8 cellular contexts compared by ENCODE assay signal in the genomic region with DNA sequence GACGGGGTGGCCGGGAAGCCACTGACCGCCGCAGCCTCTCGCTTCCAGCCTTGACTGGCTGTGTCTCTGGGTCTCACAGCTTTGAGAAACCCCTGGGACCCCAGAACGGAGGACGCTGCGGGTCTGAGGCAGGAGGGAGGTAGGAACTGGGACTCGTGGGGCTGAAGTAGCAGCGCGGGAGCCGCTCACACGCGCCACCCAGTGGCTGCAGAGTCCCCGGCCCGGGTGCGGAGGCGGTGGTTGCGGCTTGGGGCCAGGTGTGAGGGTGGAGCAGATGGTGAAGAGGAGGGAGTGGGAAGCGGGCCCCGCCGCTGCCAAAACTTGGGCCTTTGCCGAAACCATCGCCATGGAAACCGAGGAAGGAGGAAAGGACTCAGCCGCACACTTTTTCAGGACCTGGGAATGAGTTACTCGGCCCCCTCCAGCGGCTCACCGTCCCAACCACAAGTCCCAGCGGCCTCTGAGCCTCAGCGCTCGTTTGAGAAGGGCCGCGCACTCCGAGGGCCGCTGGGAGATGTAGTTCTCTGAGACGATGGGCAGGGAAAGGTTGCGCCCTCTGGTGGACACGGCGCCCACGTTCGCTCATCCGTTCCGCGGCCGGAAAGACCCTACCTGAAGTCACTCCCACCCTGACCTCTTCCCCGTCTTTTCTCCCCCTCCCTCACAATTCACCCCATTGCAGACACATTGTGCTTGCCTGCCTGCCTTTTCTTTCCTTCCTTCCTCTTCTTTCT. TPM values are rescaled to one million over a fixed set of nuclear protein-coding genes. Genes with fewer than 3 reads are reported as not detected.
A peak's percentile ranks its signal among the peaks of the same experiment; 100 is the strongest.
DNase-seq lines count a peak whose midpoint lies in the region; ATAC-seq, FAIRE-seq and TF ChIP-seq lines count a peak whose summit lies in the region.

No MANE protein-coding gene starts in this region.

- ATAC-seq in A549: peak; percentile 72 to 85
- peak; percentile 66 for ATAC-seq in GM18520 (IDR thresholded peaks at IDR 0.05; ENCODE audit: unreplicated experiment)
- ATAC-seq in HG03095 (IDR thresholded peaks at IDR 0.05; ENCODE audit: unreplicated experiment): peak; percentile 72
- ATAC-seq in body of pancreas: peak; percentile 90
- ATAC-seq in gastrocnemius medialis: peak; percentile 90 to 91

- CTCF ChIA-PET in A549 (lab: Yijun Ruan, JAX): interaction anchor here (0.6 to 19.0 kb wide), 34 partner anchors 8 to 680 kb away, joined by 3 to 244 read pairs (median 4); a partner anchor contains a TSS

- H3K4me1 ChIP-seq in A549 (peaks cover 19% of the 10 kb centered on the region), body of pancreas (peaks cover 15% of the 10 kb centered on the region), gastrocnemius medialis (no peaks in the 10 kb centered on the region)

- 1% methylated on average over 44 of the region's 47 CpGs for WGBS in A549 (ENCODE audit: missing lambda C conversion rate)
- WGBS in body of pancreas, 2 donors: 0% methylated on average over 8 to 47 of the region's 47 CpGs

- peak; percentile 21; the same call in 1 of the 2 replicates for TF ChIP-seq POLR2A in A549 (IDR thresholded peaks at IDR 0.05; ENCODE audit: low read length)
- peak in 2 of 3 donors; percentile 0 to 17 for TF ChIP-seq POLR2A in body of pancreas (IDR thresholded peaks at IDR 0.05)
- TF ChIP-seq POLR2A in gastrocnemius medialis (IDR thresholded peaks at IDR 0.05): no peak

- intact Hi-C loops in body of pancreas (cut with DNase I): loop anchor here (5.0 kb wide), 1 partner anchor 51 kb away; no protein-coding TSS in a partner anchor
- intact Hi-C loops in gastrocnemius medialis (cut with DNase I; ENCODE audit: low total_unique reads): loop anchor here (1.0 to 2.0 kb wide), 5 partner anchors 21 to 217 kb away; a partner anchor contains a TSS

- peak overlapping the region; percentile 99 for H3K4me2 ChIP-seq in A549

- peaks cover 0 to 30% of the 10 kb centered on the region in 2 donors for H3K27me3 ChIP-seq in body of pancreas
- H3K27me3 ChIP-seq in gastrocnemius medialis: peaks cover 34 to 44% (median 37%) of the 10 kb centered on the region in 3 donors

- DNase-seq in A549 (ENCODE audit: low read depth in 1 of 2, low spot score in 1 of 2) (peak; percentile 94 to 97), NCI-H2107 (lab: John Stamatoyannopoulos, UW) (peak; percentile 90), body of pancreas (peak; percentile 95 to 97 (median 96)), gastrocnemius medialis (peak; percentile 90 to 93)

- peak; percentile 64 to 82 for TF ChIP-seq RAD21 in A549 (conservative IDR thresholded peaks at IDR 0.05 in 1 of 2, IDR thresholded peaks at IDR 0.05 in 1 of 2)

- FAIRE-seq in A549 (lab: Jason Lieb, UNC): peak; percentile 77
- FAIRE-seq in TTC549 (lab: Jason Lieb, UNC): peak; percentile 15

- H3K4me3 ChIP-seq in A549 (peak overlapping the region; percentile 79), body of pancreas (peak overlapping the region; percentile 20 to 25), iPS-11a (ENCODE audit: low read depth, low read length) (peak overlapping the region; percentile 52), gastrocnemius medialis (peak overlapping the region; percentile 61 to 99 (median 80))

- POLR2A ChIA-PET in A549 (lab: Yijun Ruan, JAX): interaction anchor here (0.7 to 1.3 kb wide), 4 partner anchors 8 to 81 kb away, joined by 3 to 7 read pairs (median 4); a partner anchor contains a TSS

- TF ChIP-seq CTCF in A549 (IDR thresholded peaks at IDR 0.05): peak; percentile 97
- TF ChIP-seq CTCF in body of pancreas (IDR thresholded peaks at IDR 0.05): peak; percentile 63 to 98 (median 87)
- TF ChIP-seq CTCF in gastrocnemius medialis (IDR thresholded peaks at IDR 0.05 in 4 of 5, conservative IDR thresholded peaks at IDR 0.05 in 1 of 5): peak; percentile 78 to 92 (median 89)

- H3K27ac ChIP-seq in A549 (peak overlapping the region; percentile 85 to 89), body of pancreas (peak overlapping the region in 3 of 4 donors; percentile 28 to 73 (median 59)), gastrocnemius medialis (peak overlapping the region; percentile 73 to 85 (median 82))

- H3K9me3 ChIP-seq in A549: no peaks in the 10 kb centered on the region
- H3K9me3 ChIP-seq in body of pancreas: no peaks in the 10 kb centered on the region
- H3K9me3 ChIP-seq in gastrocnemius medialis: no peaks in the 10 kb centered on the region

- in situ Hi-C loops in gastrocnemius medialis (cut with MboI; ENCODE audit: low sequenced_read_pairs in 4 of 4): loop anchor here (5.0 to 10.0 kb wide), 4 partner anchors 49 to 219 kb away; a partner anchor contains a TSS

- H3K36me3 ChIP-seq in body of pancreas (replicated peaks in 1 of 2; ENCODE audit: insufficient read depth in 1 of 2, low read depth in 2 of 2) (no peaks in the 10 kb centered on the region), gastrocnemius medialis (peaks cover 0 to 6% of the 10 kb centered on the region in 2 donors)

- no peak for TF ChIP-seq EP300 in A549 (IDR thresholded peaks at IDR 0.05)

TF ChIP-seq in A549, 52 proteins besides CTCF, POLR2A, EP300 and RAD21 (continues in another document):
- TF ChIP-seq TP53 (CRISPR knock-in tag; IDR thresholded peaks at IDR 0.05) (0 out of 2 replicates have a peak, but pooled peaks have one; percentile 29), POLR2AphosphoS2 (conservative IDR thresholded peaks at IDR 0.05; ENCODE audit: low read length) (no peak), JUN (IDR thresholded peaks at IDR 0.05) (peak in 1 of 2 experiments; percentile 73; a peak in 2 of 5 replicates), MAZ (IDR thresholded peaks at IDR 0.05; ENCODE audit: borderline replicate concordance, low read depth, low read length) (0 out of 2 replicates have a peak, but pooled peaks have one; percentile 70), NR3C1 (IDR thresholded peaks at IDR 0.05) (no peak), BHLHE40 (IDR thresholded peaks at IDR 0.05; ENCODE audit: low read depth, low read length) (no peak), KDM1A (IDR thresholded peaks at IDR 0.05; ENCODE audit: low read depth) (no peak), HOXB5 (CRISPR knock-in tag; IDR thresholded peaks at IDR 0.05) (peak; percentile 75), MAFK (IDR thresholded peaks at IDR 0.05; ENCODE audit: partially characterized antibody) (no peak)
- TF ChIP-seq, protein P1, sequence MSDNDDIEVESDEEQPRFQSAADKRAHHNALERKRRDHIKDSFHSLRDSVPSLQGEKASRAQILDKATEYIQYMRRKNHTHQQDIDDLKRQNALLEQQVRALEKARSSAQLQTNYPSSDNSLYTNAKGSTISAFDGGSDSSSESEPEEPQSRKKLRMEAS (IDR thresholded peaks at IDR 0.05): peak; percentile 88
- TF ChIP-seq, protein P2, sequence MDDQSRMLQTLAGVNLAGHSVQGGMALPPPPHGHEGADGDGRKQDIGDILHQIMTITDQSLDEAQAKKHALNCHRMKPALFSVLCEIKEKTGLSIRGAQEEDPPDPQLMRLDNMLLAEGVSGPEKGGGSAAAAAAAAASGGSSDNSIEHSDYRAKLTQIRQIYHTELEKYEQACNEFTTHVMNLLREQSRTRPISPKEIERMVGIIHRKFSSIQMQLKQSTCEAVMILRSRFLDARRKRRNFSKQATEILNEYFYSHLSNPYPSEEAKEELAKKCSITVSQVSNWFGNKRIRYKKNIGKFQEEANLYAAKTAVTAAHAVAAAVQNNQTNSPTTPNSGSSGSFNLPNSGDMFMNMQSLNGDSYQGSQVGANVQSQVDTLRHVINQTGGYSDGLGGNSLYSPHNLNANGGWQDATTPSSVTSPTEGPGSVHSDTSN (IDR thresholded peaks at IDR 0.05): no peak

RNA-seq across cellular contexts. Expression of a gene that starts 2.2 kb away (rescaled TPM):
- 0.48 and 0.50 TPM in 2 replicates for polyA plus RNA-seq in A549 (2011; rRNA removed)
- 0.38 and 0.45 TPM in 2 replicates for polyA plus RNA-seq in A549 (2012; cell fraction: cytosol; rRNA removed)
- 0.45 and 0.54 TPM in 2 replicates for polyA plus RNA-seq in A549 (2012; cell fraction: nucleus; rRNA removed)
- 0.35 to 0.44 TPM (median 0.39 TPM) in 3 replicates for polyA plus RNA-seq in A549 (2017; fragmentation: RNase III; extraction: RNeasy Plus Mini Kit Qiagen cat#74134 plus additional on column Dnase treatment)
- polyA minus RNA-seq in A549 (2011; rRNA and poly(A)+ RNA removed): 0.41 and 0.83 TPM in 2 replicates
- under 1 TPM in 1 of 2 donors, not detected in 1; 0.26 TPM for total RNA-seq in body of pancreas
- total RNA-seq in gastrocnemius medialis: 1 to 10 TPM in 1 of 4 donors, under 1 TPM in 3; 0.24 to 1.6 (median 0.33) TPM

RNA-seq across cellular contexts. Expression of a gene that starts 8.1 kb away (rescaled TPM):
- 74.1 and 89.7 TPM in 2 replicates for polyA plus RNA-seq in A549 (2011; rRNA removed)
- polyA plus RNA-seq in A549 (2012; cell fraction: cytosol; rRNA removed): 92.0 and 116 TPM in 2 replicates
- polyA plus RNA-seq in A549 (2012; cell fraction: nucleus; rRNA removed): 177 and 228 TPM in 2 replicates
- 96.8 to 114 TPM (median 113 TPM) in 3 replicates for polyA plus RNA-seq in A549 (2017; fragmentation: RNase III; extraction: RNeasy Plus Mini Kit Qiagen cat#74134 plus additional on column Dnase treatment)
- polyA minus RNA-seq in A549 (2011; rRNA and poly(A)+ RNA removed): 58.1 and 66.8 TPM in 2 replicates
- 10 to 100 TPM; 57.0 to 63.3 TPM for total RNA-seq in body of pancreas
- total RNA-seq in gastrocnemius medialis: 100 to 1,000 TPM in 1 of 4 donors, 10 to 100 TPM in 3; 41.9 to 107 (median 79.0) TPM

RNA-seq across cellular contexts. Expression of a gene that starts 9.5 kb away (rescaled TPM):
- polyA plus RNA-seq in A549 (2011; rRNA removed) (9.7 and 10.2 TPM in 2 replicates), A549 (2017; fragmentation: RNase III; extraction: RNeasy Plus Mini Kit Qiagen cat#74134 plus additional on column Dnase treatment) (19.9 to 23.0 TPM (median 23.0 TPM) in 3 replicates)
- polyA plus RNA-seq in A549 (2012; cell fraction: cytosol; rRNA removed): 29.9 and 37.0 TPM in 2 replicates
- polyA plus RNA-seq in A549 (2012; cell fraction: nucleus; rRNA removed): 94.1 and 133 TPM in 2 replicates
- polyA minus RNA-seq in A549 (2011; rRNA and poly(A)+ RNA removed): 9.3 and 10.6 TPM in 2 replicates
- total RNA-seq in body of pancreas (10 to 100 TPM; 25.9 to 38.9 TPM), gastrocnemius medialis (10 to 100 TPM in 2 of 4 donors, 1 to 10 TPM in 2; 8.0 to 12.6 (median 9.9) TPM)

RNA-seq across cellular contexts. Expression of a gene that starts 18.3 kb away (rescaled TPM):
- 0.06 TPM in 1 of 2 replicates, not detected in the other for polyA plus RNA-seq in A549 (2011; rRNA removed)
- 0.09 and 0.10 TPM in 2 replicates for polyA plus RNA-seq in A549 (2012; cell fraction: cytosol; rRNA removed)
- 0.14 TPM in 1 of 2 replicates, not detected in the other for polyA plus RNA-seq in A549 (2012; cell fraction: nucleus; rRNA removed)
- 0.16 to 0.18 TPM in 2 of 3 replicates, not detected in the other for polyA plus RNA-seq in A549 (2017; fragmentation: RNase III; extraction: RNeasy Plus Mini Kit Qiagen cat#74134 plus additional on column Dnase treatment)
- not detected in 2 replicates for polyA minus RNA-seq in A549 (2011; rRNA and poly(A)+ RNA removed)
- total RNA-seq in body of pancreas: not detected
- total RNA-seq in gastrocnemius medialis: not detected

RNA-seq across cellular contexts. Expression of a gene that starts 20.3 kb away (rescaled TPM):
- polyA plus RNA-seq in A549 (2011; rRNA removed): not detected in 2 replicates
- not detected in 2 replicates for polyA plus RNA-seq in A549 (2012; cell fraction: cytosol; rRNA removed)
- not detected in 2 replicates for polyA plus RNA-seq in A549 (2012; cell fraction: nucleus; rRNA removed)
- polyA plus RNA-seq in A549 (2017; fragmentation: RNase III; extraction: RNeasy Plus Mini Kit Qiagen cat#74134 plus additional on column Dnase treatment): not detected in 3 replicates
- polyA minus RNA-seq in A549 (2011; rRNA and poly(A)+ RNA removed): not detected in 2 replicates
- not detected for total RNA-seq in body of pancreas
- not detected for total RNA-seq in gastrocnemius medialis

Comparison
In these comparisons a context has a peak if more than half of its experiments do, and no peak if none do; other contexts are left out.
1. Peak in every context shown above with its lines: DNase-seq, ATAC-seq, H3K4me3 ChIP-seq and H3K27ac ChIP-seq.
2. H3K4me3 ChIP-seq: peak in every context shown above with its lines; median percentile 80 in gastrocnemius medialis; 79 in A549; 52 in iPS-11a; 22 in body of pancreas.
3. POLR2A ChIP-seq: peak in A549 (single experiment) and body of pancreas (2 of 3); none in gastrocnemius medialis (0 of 2).